Comparison of ENCODE assay signal across 1 cellular context in genomic region chr3:17300441-17300840, GRCh38.
TF ChIP-seq lines count a peak whose summit lies in the region.

No MANE protein-coding gene starts in this region.

TF ChIP-seq in WTC11, 78 proteins besides CTCF, POLR2A, EP300 and RAD21 (continued from another document):
- TF ChIP-seq, protein P1, sequence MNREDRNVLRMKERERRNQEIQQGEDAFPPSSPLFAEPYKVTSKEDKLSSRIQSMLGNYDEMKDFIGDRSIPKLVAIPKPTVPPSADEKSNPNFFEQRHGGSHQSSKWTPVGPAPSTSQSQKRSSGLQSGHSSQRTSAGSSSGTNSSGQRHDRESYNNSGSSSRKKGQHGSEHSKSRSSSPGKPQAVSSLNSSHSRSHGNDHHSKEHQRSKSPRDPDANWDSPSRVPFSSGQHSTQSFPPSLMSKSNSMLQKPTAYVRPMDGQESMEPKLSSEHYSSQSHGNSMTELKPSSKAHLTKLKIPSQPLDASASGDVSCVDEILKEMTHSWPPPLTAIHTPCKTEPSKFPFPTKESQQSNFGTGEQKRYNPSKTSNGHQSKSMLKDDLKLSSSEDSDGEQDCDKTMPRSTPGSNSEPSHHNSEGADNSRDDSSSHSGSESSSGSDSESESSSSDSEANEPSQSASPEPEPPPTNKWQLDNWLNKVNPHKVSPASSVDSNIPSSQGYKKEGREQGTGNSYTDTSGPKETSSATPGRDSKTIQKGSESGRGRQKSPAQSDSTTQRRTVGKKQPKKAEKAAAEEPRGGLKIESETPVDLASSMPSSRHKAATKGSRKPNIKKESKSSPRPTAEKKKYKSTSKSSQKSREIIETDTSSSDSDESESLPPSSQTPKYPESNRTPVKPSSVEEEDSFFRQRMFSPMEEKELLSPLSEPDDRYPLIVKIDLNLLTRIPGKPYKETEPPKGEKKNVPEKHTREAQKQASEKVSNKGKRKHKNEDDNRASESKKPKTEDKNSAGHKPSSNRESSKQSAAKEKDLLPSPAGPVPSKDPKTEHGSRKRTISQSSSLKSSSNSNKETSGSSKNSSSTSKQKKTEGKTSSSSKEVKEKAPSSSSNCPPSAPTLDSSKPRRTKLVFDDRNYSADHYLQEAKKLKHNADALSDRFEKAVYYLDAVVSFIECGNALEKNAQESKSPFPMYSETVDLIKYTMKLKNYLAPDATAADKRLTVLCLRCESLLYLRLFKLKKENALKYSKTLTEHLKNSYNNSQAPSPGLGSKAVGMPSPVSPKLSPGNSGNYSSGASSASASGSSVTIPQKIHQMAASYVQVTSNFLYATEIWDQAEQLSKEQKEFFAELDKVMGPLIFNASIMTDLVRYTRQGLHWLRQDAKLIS (CRISPR knock-in tag; IDR thresholded peaks at IDR 0.05; ENCODE audit: borderline replicate concordance): no peak
- TF ChIP-seq NR1H2 (CRISPR knock-in tag; IDR thresholded peaks at IDR 0.05) (no peak), ELF4 (CRISPR knock-in tag; IDR thresholded peaks at IDR 0.05; ENCODE audit: low read depth) (no peak), ZBTB43 (CRISPR knock-in tag; IDR thresholded peaks at IDR 0.05) (no peak)
- TF ChIP-seq, protein P2, sequence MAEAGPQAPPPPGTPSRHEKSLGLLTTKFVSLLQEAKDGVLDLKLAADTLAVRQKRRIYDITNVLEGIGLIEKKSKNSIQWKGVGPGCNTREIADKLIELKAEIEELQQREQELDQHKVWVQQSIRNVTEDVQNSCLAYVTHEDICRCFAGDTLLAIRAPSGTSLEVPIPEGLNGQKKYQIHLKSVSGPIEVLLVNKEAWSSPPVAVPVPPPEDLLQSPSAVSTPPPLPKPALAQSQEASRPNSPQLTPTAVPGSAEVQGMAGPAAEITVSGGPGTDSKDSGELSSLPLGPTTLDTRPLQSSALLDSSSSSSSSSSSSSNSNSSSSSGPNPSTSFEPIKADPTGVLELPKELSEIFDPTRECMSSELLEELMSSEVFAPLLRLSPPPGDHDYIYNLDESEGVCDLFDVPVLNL (CRISPR knock-in tag; IDR thresholded peaks at IDR 0.05; ENCODE audit: borderline replicate concordance, low read depth): no peak
- TF ChIP-seq, protein P3, sequence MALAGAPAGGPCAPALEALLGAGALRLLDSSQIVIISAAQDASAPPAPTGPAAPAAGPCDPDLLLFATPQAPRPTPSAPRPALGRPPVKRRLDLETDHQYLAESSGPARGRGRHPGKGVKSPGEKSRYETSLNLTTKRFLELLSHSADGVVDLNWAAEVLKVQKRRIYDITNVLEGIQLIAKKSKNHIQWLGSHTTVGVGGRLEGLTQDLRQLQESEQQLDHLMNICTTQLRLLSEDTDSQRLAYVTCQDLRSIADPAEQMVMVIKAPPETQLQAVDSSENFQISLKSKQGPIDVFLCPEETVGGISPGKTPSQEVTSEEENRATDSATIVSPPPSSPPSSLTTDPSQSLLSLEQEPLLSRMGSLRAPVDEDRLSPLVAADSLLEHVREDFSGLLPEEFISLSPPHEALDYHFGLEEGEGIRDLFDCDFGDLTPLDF (CRISPR knock-in tag; IDR thresholded peaks at IDR 0.05): no peak
